ENCODE assay signal across 8 cellular contexts in the genomic region with DNA sequence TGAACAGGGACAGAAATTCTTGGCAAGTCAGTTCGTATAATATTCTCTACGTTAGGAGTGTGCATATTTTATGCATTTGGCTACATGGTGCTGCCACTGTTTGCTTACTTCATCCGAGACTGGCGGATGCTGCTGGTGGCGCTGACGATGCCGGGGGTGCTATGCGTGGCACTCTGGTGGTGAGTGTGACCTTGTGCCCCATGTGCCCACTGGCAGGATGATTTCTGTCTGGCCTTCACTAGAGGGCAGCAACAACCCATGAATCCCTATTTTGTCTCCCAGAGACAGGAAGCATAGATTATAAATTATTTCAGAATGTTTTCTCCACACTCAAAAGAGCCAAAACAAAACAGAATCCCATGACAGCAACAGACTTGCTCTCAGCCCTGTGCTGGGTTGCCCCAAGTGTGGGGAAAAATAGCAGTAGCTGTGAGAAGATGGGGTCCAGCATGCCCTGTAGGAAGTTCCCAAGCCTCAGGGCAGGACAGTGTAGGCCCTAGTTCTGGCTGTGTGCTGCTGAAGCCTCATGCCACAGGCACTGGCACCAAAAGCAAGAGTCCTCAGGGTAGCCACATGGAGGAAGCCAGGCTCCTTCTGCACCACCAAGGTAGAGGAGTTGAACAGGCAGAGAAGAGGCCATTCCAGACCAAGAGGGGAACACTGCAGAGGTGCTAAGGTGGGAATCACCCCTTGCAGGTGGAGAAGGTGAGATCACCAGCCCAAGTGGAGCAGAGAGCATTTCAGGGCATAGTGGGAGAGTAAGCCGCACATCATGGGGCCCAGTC. TPM values are rescaled to one million over a fixed set of nuclear protein-coding genes. Genes with fewer than 3 reads are reported as not detected.
DNase-seq lines count a peak whose midpoint lies in the region; ATAC-seq and TF ChIP-seq lines count a peak whose summit lies in the region.

No MANE protein-coding gene starts in this region.

- no peaks in the 10 kb centered on the region for H3K27me3 Mint-ChIP-seq in activated CD4-positive, alpha-beta T cell treated with anti-CD3 and anti-CD28 coated beads for 36 hours

- H3K36me3 Mint-ChIP-seq in activated CD4-positive, alpha-beta T cell treated with anti-CD3 and anti-CD28 coated beads for 36 hours (ENCODE audit: low read depth) = no peaks in the 10 kb centered on the region

- H3K36me3 ChIP-seq in lower lobe of right lung = peaks cover 15% of the 10 kb centered on the region

- in situ Hi-C loops in ACHN (cut with HindIII; ENCODE audit: low pct_ligation_motif_present, low pct_unique_long_range_greater_than_20kb, low sequenced_read_pairs) (loop anchor here (25.0 kb wide), 1 partner anchor 102 kb away; a partner anchor contains a TSS), GM13976 (cut with MboI; ENCODE audit: low sequenced_read_pairs, unreplicated experiment) (loop anchor here (10.0 kb wide), 1 partner anchor 439 kb away; no protein-coding TSS in a partner anchor)

- peaks cover 52% of the 10 kb centered on the region for H3K4me1 ChIP-seq in lower lobe of right lung

- H3K27ac ChIP-seq in cingulate gyrus (ENCODE audit: low read depth, low read length) (peak overlapping the region; percentile 0), lower lobe of right lung (peak overlapping the region; percentile 68)

- CTCF ChIA-PET in activated CD4-positive, alpha-beta T cell treated with anti-CD3 and anti-CD28 coated beads for 36 hours (lab: Charles Lee) = interaction anchor here (0.7 to 19.4 kb wide), 18 partner anchors 10 to 435 kb away, joined by 3 to 308 read pairs (median 6); no protein-coding TSS in a partner anchor

- DNase-seq in ACHN (peak; percentile 67), GM13976 (ENCODE audit: low spot score) (peak; percentile 74), NCI-H1105 (lab: John Stamatoyannopoulos, UW) (peak; percentile 15), lower lobe of right lung (no peak)
- DNase-seq in activated CD4-positive, alpha-beta T cell treated with anti-CD3 and anti-CD28 coated beads for 36 hours = peak; percentile 83
- peak; percentile 42 for DNase-seq in stimulated activated CD8-positive, alpha-beta memory T cell treated with anti-CD3 and anti-CD28 coated beads, Interleukin-12 subunit alpha, Interleukin-12 subunit beta, amount 100 ng/mL, for 4 hours (ENCODE audit: low read depth)

- no peak overlapping the region for H3K4me3 Mint-ChIP-seq in activated CD4-positive, alpha-beta T cell treated with anti-CD3 and anti-CD28 coated beads for 36 hours

- ATAC-seq in activated CD4-positive, alpha-beta T cell treated with anti-CD3 and anti-CD28 coated beads for 36 hours = peak; percentile 72
- peak; percentile 58 to 70 for ATAC-seq in lower lobe of right lung
- no peak for ATAC-seq in HG03196 (IDR thresholded peaks at IDR 0.05; ENCODE audit: unreplicated experiment)

- no peak overlapping the region for H3K27ac Mint-ChIP-seq in activated CD4-positive, alpha-beta T cell treated with anti-CD3 and anti-CD28 coated beads for 36 hours

- POLR2A ChIA-PET in activated CD4-positive, alpha-beta T cell treated with anti-CD3 and anti-CD28 coated beads for 36 hours (lab: Charles Lee) = interaction anchor here (0.5 kb wide), 1 partner anchor 111 kb away, joined by 3 read pairs; no protein-coding TSS in a partner anchor

- intact Hi-C loops in activated CD4-positive, alpha-beta T cell treated with anti-CD3 and anti-CD28 coated beads for 36 hours (cut with DNase I, micrococcal nuclease) = loop anchor here (1.0 to 5.0 kb wide), 10 partner anchors 25 to 437 kb away; no protein-coding TSS in a partner anchor
- intact Hi-C loops in lower lobe of right lung (cut with DNase I) = loop anchor here (5.0 kb wide), 1 partner anchor 117 kb away; no protein-coding TSS in a partner anchor

- peaks cover 36% of the 10 kb centered on the region for H3K4me1 Mint-ChIP-seq in activated CD4-positive, alpha-beta T cell treated with anti-CD3 and anti-CD28 coated beads for 36 hours

- H3K9me3 ChIP-seq in lower lobe of right lung = no peaks in the 10 kb centered on the region

- no peak overlapping the region for H3K4me3 ChIP-seq in lower lobe of right lung

- TF ChIP-seq CTCF in GM13976 (IDR thresholded peaks at IDR 0.05; ENCODE audit: borderline replicate concordance, control extremely low read depth, extremely low read depth, insufficient read depth, missing control alignments) = peak; percentile 62
- TF ChIP-seq CTCF in lower lobe of right lung (IDR thresholded peaks at IDR 0.05) = peak; percentile 76

- H3K27me3 ChIP-seq in lower lobe of right lung (ENCODE audit: low read depth) = no peaks in the 10 kb centered on the region

- H3K9me3 Mint-ChIP-seq in activated CD4-positive, alpha-beta T cell treated with anti-CD3 and anti-CD28 coated beads for 36 hours (ENCODE audit: low read depth) = no peaks in the 10 kb centered on the region

RNA-seq across cellular contexts. Expression of a gene that starts 16.0 kb away (rescaled TPM):
- total RNA-seq in activated CD4-positive, alpha-beta T cell treated with anti-CD3 and anti-CD28 coated beads for 36 hours = 1 to 10 TPM; 3.7 to 4.9 TPM
- total RNA-seq in lower lobe of right lung = 12.6 TPM
